1 cellular context compared by ENCODE assay signal in the genomic region with DNA sequence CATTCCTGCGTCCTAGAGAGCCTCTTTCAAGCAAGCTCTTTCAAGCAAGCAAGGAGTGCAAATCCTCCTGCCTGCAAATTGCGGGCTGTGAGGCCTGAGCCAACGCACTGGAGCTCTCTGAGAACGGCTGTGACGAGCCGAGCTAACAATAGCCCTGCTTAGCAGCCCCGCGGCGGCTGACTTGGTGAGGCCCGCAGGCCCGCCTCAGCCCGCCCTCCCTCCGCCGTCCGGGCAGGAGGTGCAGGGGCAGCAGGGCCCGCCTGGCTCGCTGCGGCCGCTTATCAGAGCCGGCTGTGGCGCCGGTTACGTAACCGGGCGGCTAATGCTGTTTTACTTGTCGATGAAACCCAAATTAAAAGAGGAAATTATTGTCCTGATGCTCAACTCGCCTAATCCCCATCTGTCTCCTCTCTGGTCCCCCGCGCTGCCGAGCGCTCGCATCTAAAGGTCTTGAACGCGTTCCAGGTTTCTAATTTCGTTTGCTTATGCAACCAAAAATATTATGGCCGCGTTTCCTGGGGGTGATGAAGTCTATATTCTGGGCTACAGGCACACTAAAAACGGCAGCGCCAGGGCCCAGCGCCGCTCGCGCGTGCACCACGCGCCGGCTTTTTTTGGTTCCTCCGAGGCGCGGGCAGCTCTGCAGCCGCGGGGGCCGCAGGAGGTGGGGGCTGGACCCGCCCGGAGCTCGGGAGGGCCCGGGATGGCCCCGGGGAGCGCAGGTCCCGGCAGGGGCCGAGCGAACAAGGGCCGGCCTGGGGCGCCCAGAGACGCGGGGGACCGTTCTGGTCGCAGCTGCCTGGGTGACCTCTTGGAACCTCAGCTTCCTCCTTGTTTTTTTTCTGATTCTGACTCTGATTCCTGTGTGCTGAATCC.
TF ChIP-seq lines count a peak whose summit lies in the region.

No MANE protein-coding gene starts in this region.

TF ChIP-seq in SK-N-SH, 30 proteins besides CTCF, POLR2A, EP300 and RAD21 (continued from another document):
- TF ChIP-seq, protein P1, sequence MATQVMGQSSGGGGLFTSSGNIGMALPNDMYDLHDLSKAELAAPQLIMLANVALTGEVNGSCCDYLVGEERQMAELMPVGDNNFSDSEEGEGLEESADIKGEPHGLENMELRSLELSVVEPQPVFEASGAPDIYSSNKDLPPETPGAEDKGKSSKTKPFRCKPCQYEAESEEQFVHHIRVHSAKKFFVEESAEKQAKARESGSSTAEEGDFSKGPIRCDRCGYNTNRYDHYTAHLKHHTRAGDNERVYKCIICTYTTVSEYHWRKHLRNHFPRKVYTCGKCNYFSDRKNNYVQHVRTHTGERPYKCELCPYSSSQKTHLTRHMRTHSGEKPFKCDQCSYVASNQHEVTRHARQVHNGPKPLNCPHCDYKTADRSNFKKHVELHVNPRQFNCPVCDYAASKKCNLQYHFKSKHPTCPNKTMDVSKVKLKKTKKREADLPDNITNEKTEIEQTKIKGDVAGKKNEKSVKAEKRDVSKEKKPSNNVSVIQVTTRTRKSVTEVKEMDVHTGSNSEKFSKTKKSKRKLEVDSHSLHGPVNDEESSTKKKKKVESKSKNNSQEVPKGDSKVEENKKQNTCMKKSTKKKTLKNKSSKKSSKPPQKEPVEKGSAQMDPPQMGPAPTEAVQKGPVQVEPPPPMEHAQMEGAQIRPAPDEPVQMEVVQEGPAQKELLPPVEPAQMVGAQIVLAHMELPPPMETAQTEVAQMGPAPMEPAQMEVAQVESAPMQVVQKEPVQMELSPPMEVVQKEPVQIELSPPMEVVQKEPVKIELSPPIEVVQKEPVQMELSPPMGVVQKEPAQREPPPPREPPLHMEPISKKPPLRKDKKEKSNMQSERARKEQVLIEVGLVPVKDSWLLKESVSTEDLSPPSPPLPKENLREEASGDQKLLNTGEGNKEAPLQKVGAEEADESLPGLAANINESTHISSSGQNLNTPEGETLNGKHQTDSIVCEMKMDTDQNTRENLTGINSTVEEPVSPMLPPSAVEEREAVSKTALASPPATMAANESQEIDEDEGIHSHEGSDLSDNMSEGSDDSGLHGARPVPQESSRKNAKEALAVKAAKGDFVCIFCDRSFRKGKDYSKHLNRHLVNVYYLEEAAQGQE (IDR thresholded peaks at IDR 0.05; ENCODE audit: low read depth, low read length): peak; percentile 7; the same call in 1 of the 2 replicates
- TF ChIP-seq NRF1 (IDR thresholded peaks at IDR 0.05; ENCODE audit: low read depth, low read length) (no peak), RCOR1 (IDR thresholded peaks at IDR 0.05; ENCODE audit: low read length) (no peak; the same call in 1 of the 2 replicates), RFX5 (IDR thresholded peaks at IDR 0.05; ENCODE audit: low read length) (peak; percentile 36; the same call in 1 of the 2 replicates), YY1 (IDR thresholded peaks at IDR 0.05; ENCODE audit: low read depth) (peak; percentile 82)
- TF ChIP-seq, protein P2, sequence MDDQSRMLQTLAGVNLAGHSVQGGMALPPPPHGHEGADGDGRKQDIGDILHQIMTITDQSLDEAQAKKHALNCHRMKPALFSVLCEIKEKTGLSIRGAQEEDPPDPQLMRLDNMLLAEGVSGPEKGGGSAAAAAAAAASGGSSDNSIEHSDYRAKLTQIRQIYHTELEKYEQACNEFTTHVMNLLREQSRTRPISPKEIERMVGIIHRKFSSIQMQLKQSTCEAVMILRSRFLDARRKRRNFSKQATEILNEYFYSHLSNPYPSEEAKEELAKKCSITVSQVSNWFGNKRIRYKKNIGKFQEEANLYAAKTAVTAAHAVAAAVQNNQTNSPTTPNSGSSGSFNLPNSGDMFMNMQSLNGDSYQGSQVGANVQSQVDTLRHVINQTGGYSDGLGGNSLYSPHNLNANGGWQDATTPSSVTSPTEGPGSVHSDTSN (IDR thresholded peaks at IDR 0.05): no peak; the same call in 1 of the 2 replicates
